ENCODE assay signal across 8 cellular contexts in the genomic region with DNA sequence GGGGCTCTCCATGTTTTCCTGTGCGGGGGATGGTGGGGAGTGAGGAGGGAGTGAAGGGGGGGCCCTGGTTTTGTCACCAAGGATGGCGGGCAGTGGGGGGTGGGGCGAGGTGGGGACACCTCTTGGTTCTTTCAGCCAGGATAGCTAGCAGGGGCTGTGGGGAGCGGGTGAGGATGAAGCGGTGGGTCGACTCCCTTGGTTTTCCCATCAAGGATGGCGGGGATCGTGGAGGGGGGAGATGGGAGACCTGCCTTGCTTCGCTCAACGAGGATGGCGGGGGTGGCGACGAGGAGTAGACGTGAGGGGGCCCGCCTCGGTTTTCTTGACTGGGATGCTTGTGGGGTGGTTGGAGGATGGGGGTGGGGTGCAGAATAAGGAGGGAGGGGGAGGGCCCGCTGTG. TPM values are rescaled to one million over a fixed set of nuclear protein-coding genes. Genes with fewer than 3 reads are reported as not detected.
DNase-seq lines count a peak whose midpoint lies in the region; ATAC-seq and TF ChIP-seq lines count a peak whose summit lies in the region.

No MANE protein-coding gene starts in this region.

- TF ChIP-seq EP300 in suprapubic skin (IDR thresholded peaks at IDR 0.05), result no peak

- H3K4me3 Mint-ChIP-seq in T-helper 1 cell treated with Interleukin-12 subunit alpha and Interleukin-12 subunit beta and Interleukin-4 antibody, amounts not matched to agents 30 μg/mL and 1 μg/mL, for 36 hours, result peak overlapping the region; percentile 58
- H3K4me3 Mint-ChIP-seq in activated naive CD8-positive, alpha-beta T cell treated with anti-CD3 and anti-CD28 coated beads, Interleukin-2, amount 10 ng/mL, durations not matched to agents 7 days and 5 days, result peak overlapping the region; percentile 60

- no peaks in the 10 kb centered on the region for H3K36me3 Mint-ChIP-seq in T-helper 1 cell treated with Interleukin-12 subunit alpha and Interleukin-12 subunit beta and Interleukin-4 antibody, amounts not matched to agents 30 μg/mL and 1 μg/mL, for 36 hours (ENCODE audit: low read depth)
- H3K36me3 Mint-ChIP-seq in activated naive CD8-positive, alpha-beta T cell treated with anti-CD3 and anti-CD28 coated beads, Interleukin-2, amount 10 ng/mL, durations not matched to agents 7 days and 5 days, result no peaks in the 10 kb centered on the region

- H3K9ac ChIP-seq in iPS-20b (ENCODE audit: low read depth, low read length), result no peak overlapping the region

- H3K4me3 ChIP-seq in iPS-20b (ENCODE audit: low read length), result peak overlapping the region; percentile 68; the same call in 1 of the 2 replicates
- H3K4me3 ChIP-seq in suprapubic skin, result peak overlapping the region; percentile 70

- WGBS in suprapubic skin, result 37% methylated on average over 17 of the region's 17 CpGs

- H3K4me1 ChIP-seq in iPS-20b (ENCODE audit: insufficient read depth, low read length), result no peaks in the 10 kb centered on the region
- H3K4me1 ChIP-seq in suprapubic skin, result peaks cover 7% of the 10 kb centered on the region

- no peak for TF ChIP-seq CTCF in suprapubic skin (IDR thresholded peaks at IDR 0.05)

- H3K4me1 Mint-ChIP-seq in T-helper 1 cell treated with Interleukin-12 subunit alpha and Interleukin-12 subunit beta and Interleukin-4 antibody, amounts not matched to agents 30 μg/mL and 1 μg/mL, for 36 hours (ENCODE audit: low read depth), result peaks cover 9% of the 10 kb centered on the region
- peaks cover 17% of the 10 kb centered on the region for H3K4me1 Mint-ChIP-seq in activated naive CD8-positive, alpha-beta T cell treated with anti-CD3 and anti-CD28 coated beads, Interleukin-2, amount 10 ng/mL, durations not matched to agents 7 days and 5 days

- no peak overlapping the region for H3K27ac Mint-ChIP-seq in T-helper 1 cell treated with Interleukin-12 subunit alpha and Interleukin-12 subunit beta and Interleukin-4 antibody, amounts not matched to agents 30 μg/mL and 1 μg/mL, for 36 hours
- no peak overlapping the region for H3K27ac Mint-ChIP-seq in activated naive CD8-positive, alpha-beta T cell treated with anti-CD3 and anti-CD28 coated beads, Interleukin-2, amount 10 ng/mL, durations not matched to agents 7 days and 5 days

- DNase-seq in T-helper 1 cell, result no peak
- DNase-seq in activated naive CD8-positive, alpha-beta T cell treated with anti-CD3 and anti-CD28 coated beads, Interleukin-2, amount 10 ng/mL, durations not matched to agents 7 days and 5 days, result no peak
- peak in 1 of 2 donors; percentile 73 for DNase-seq in suprapubic skin (ENCODE audit: low spot score in 2 of 2)
- no peak for DNase-seq in CD1c-positive myeloid dendritic cell (ENCODE audit: extremely low spot score)

- POLR2A ChIA-PET in activated naive CD8-positive, alpha-beta T cell treated with anti-CD3 and anti-CD28 coated beads, Interleukin-2, amount 10 ng/mL, durations not matched to agents 7 days and 5 days (lab: Charles Lee), result no interaction called here

- H3K9me3 ChIP-seq in iPS-20b (ENCODE audit: insufficient read depth, low read depth, low read length) (no peaks in the 10 kb centered on the region), suprapubic skin (no peaks in the 10 kb centered on the region)

- no peak for TF ChIP-seq POLR2A in suprapubic skin (IDR thresholded peaks at IDR 0.05)

- no peaks in the 10 kb centered on the region for H3K9me3 Mint-ChIP-seq in T-helper 1 cell treated with Interleukin-12 subunit alpha and Interleukin-12 subunit beta and Interleukin-4 antibody, amounts not matched to agents 30 μg/mL and 1 μg/mL, for 36 hours
- H3K9me3 Mint-ChIP-seq in activated naive CD8-positive, alpha-beta T cell treated with anti-CD3 and anti-CD28 coated beads, Interleukin-2, amount 10 ng/mL, durations not matched to agents 7 days and 5 days, result peaks cover 2% of the 10 kb centered on the region

- H3K36me3 ChIP-seq in iPS-20b (ENCODE audit: insufficient read depth, low read depth, low read length) (no peaks in the 10 kb centered on the region), suprapubic skin (no peaks in the 10 kb centered on the region)

- H3K27me3 ChIP-seq in iPS-20b (ENCODE audit: insufficient read depth, low read length) (peaks cover 31% of the 10 kb centered on the region), suprapubic skin (no peaks in the 10 kb centered on the region)

- ATAC-seq in activated naive CD8-positive, alpha-beta T cell treated with anti-CD3 and anti-CD28 coated beads, Interleukin-2, amount 10 ng/mL, durations not matched to agents 7 days and 5 days (ENCODE audit: low read depth), result no peak
- no peak for ATAC-seq in GM19395 (IDR thresholded peaks at IDR 0.05; ENCODE audit: unreplicated experiment)
- no peak for ATAC-seq in HG03139 (IDR thresholded peaks at IDR 0.05; ENCODE audit: unreplicated experiment)

- H3K27ac ChIP-seq in iPS-20b (ENCODE audit: low read length) (no peak overlapping the region), suprapubic skin (peak overlapping the region; percentile 75)

- H3K27me3 Mint-ChIP-seq in T-helper 1 cell treated with Interleukin-12 subunit alpha and Interleukin-12 subunit beta and Interleukin-4 antibody, amounts not matched to agents 30 μg/mL and 1 μg/mL, for 36 hours (ENCODE audit: low read depth), result peaks cover 16% of the 10 kb centered on the region
- H3K27me3 Mint-ChIP-seq in activated naive CD8-positive, alpha-beta T cell treated with anti-CD3 and anti-CD28 coated beads, Interleukin-2, amount 10 ng/mL, durations not matched to agents 7 days and 5 days, result peaks cover 15% of the 10 kb centered on the region

RNA-seq across cellular contexts. Expression of gene FHL1, which starts 0.6 kb away (rescaled TPM):
- 10 to 100 TPM; 13.4 to 19.2 TPM for total RNA-seq in activated naive CD8-positive, alpha-beta T cell treated with anti-CD3 and anti-CD28 coated beads, Interleukin-2, amount 10 ng/mL, durations not matched to agents 7 days and 5 days
- 100 to 1,000 TPM in 2 of 4 donors, 10 to 100 TPM in 2; 64.1 to 225 (median 86.5) TPM for total RNA-seq in suprapubic skin
